In the genomic region with DNA sequence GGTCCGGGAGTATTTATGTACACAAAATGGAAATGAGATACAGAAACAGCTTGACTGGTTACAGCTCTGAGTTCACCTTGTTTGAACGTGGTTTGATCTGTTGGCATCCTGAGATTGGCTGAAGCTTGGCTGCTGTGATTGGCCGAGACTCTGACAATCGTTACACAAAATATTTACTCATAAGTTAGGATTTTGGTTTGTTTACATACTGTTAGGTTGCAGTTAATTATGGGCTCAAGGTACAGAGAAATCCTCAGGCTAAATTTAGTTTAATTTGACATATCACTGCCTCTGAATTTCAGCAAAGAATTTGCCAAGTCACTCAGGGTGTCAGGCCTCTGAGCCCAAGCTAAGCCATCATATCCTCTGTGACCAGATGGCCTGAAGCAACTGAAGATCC, we compare ENCODE assay signal across 19 cellular contexts.
DNase-seq lines count a peak whose midpoint lies in the region; ATAC-seq and TF ChIP-seq lines count a peak whose summit lies in the region.
"Had no signal": no experiment of that assay in that cellular context is flagged by ENCODE, and none has a peak within 500 bp of the region (broad histone marks: within the 10 kb centered on the region; RNA-seq: fewer than 3 reads in every experiment).

No MANE protein-coding gene starts in this region.

- H3K4me1 ChIP-seq in adipocyte (ENCODE audit: control insufficient read depth, insufficient read depth, low read length) = peaks cover 6% of the 10 kb centered on the region
- peaks cover 0 to 11% (median 5%) of the 10 kb centered on the region in 4 donors for H3K4me1 ChIP-seq in liver (ENCODE audit: control insufficient read depth in 4 of 4, insufficient read depth in 4 of 4, low read length in 3 of 4)
- H3K4me1 ChIP-seq: Peyer's patch had no signal

- 30% methylated on average over 4 of the region's 4 CpGs for WGBS in liver

- no peak overlapping the region for H3K4me3 Mint-ChIP-seq in nephron progenitor cell
- H3K4me3 Mint-ChIP-seq: B cell; CD4-positive, alpha-beta memory T cell had no signal

- no peak for ATAC-seq in HG02981 (IDR thresholded peaks at IDR 0.05; ENCODE audit: unreplicated experiment)
- ATAC-seq: K562, SK-N-SH treated with all-trans-retinoic acid at 6 μM for 48 hours had no signal

- H3K27me3 Mint-ChIP-seq in nephron progenitor cell (ENCODE audit: low read depth, poor library complexity) = peaks cover 5% of the 10 kb centered on the region

- H3K27me3 ChIP-seq in adipocyte (replicated peaks; ENCODE audit: control insufficient read depth, insufficient read depth, low read length) = no peaks in the 10 kb centered on the region
- no peaks in the 10 kb centered on the region for H3K27me3 ChIP-seq in liver (ENCODE audit: control insufficient read depth in 4 of 4, insufficient read depth in 4 of 4, low read length in 3 of 4)
- H3K27me3 ChIP-seq: Peyer's patch had no signal

- no peak overlapping the region for H3K4me3 ChIP-seq in adipocyte (ENCODE audit: low read length)
- H3K4me3 ChIP-seq in liver (ENCODE audit: low read depth in 1 of 3, low read length in 3 of 3) = no peak overlapping the region
- H3K4me3 ChIP-seq: K562, Peyer's patch had no signal

- TF ChIP-seq CTCF in liver (IDR thresholded peaks at IDR 0.05; ENCODE audit: low read depth, low read length, missing input control) = no peak
- TF ChIP-seq CTCF in nephron progenitor cell (IDR thresholded peaks at IDR 0.05) = no peak

- H3K9ac ChIP-seq in adipocyte (ENCODE audit: low read length) = no peak overlapping the region
- H3K9ac ChIP-seq in liver (ENCODE audit: low read depth in 1 of 2, low read length in 2 of 2) = no peak overlapping the region

- H3K27ac Mint-ChIP-seq in nephron progenitor cell = no peak overlapping the region
- H3K27ac Mint-ChIP-seq: B cell; CD4-positive, alpha-beta memory T cell had no signal

- H3K36me3 ChIP-seq in adipocyte (ENCODE audit: control insufficient read depth, insufficient read depth, low read length, severe bottlenecking) (no peaks in the 10 kb centered on the region), liver (ENCODE audit: control insufficient read depth in 4 of 4, insufficient read depth in 3 of 4, low read depth in 1 of 4, low read length in 3 of 4) (no peaks in the 10 kb centered on the region)
- H3K36me3 ChIP-seq: Peyer's patch had no signal

- H3K4me1 Mint-ChIP-seq in nephron progenitor cell = no peaks in the 10 kb centered on the region
- H3K4me1 Mint-ChIP-seq: B cell had no signal

- peak overlapping the region; percentile 69 to 75 for H3K27ac ChIP-seq in liver (ENCODE audit: low read depth in 1 of 2, low read length in 2 of 2)
- H3K27ac ChIP-seq: Peyer's patch had no signal

- no peaks in the 10 kb centered on the region for H3K36me3 Mint-ChIP-seq in nephron progenitor cell (ENCODE audit: low read depth)
- H3K36me3 Mint-ChIP-seq: CD4-positive, alpha-beta memory T cell had no signal

- H3K9me3 Mint-ChIP-seq in nephron progenitor cell = peaks cover 41% of the 10 kb centered on the region

- peak; percentile 8 to 27 for TF ChIP-seq RAD21 in liver (IDR thresholded peaks at IDR 0.05)

- peak; percentile 13 for DNase-seq in AG08395 (ENCODE audit: low spot score)
- peak; percentile 47 for DNase-seq in GM04503 (ENCODE audit: low read depth)
- DNase-seq in adipocyte (ENCODE audit: low read depth) = peak; percentile 25
- DNase-seq in dedifferentiated amniotic fluid mesenchymal stem cell (ENCODE audit: extremely low spot score) = no peak
- DNase-seq in nephron progenitor cell = no peak
- no peak for DNase-seq in GOT3 (lab: John Stamatoyannopoulos, UW)
- DNase-seq: CD4-positive, alpha-beta memory T cell; DND-41; NCI-H1092 treated with DMSO at 0.1 percent for 48 hours; NCI-H1694; NCI-H446; NCI-H774; Peyer's patch; SHP77 had no signal

- H3K9me3 ChIP-seq in adipocyte (ENCODE audit: control insufficient read depth, low read length) = peaks cover 10% of the 10 kb centered on the region
- no peaks in the 10 kb centered on the region for H3K9me3 ChIP-seq in liver (ENCODE audit: control insufficient read depth in 4 of 4, low read length in 3 of 4)

TF ChIP-seq in liver, 16 proteins besides CTCF, POLR2A, EP300 and RAD21:
- TF ChIP-seq FOXA1 (IDR thresholded peaks at IDR 0.05) = no peak
- TF ChIP-seq ZBTB33 (IDR thresholded peaks at IDR 0.05) = no peak
- peak in 1 of 2 donors; percentile 12 for TF ChIP-seq JUND (IDR thresholded peaks at IDR 0.05)
- peak; percentile 41 for TF ChIP-seq FOXA2 (IDR thresholded peaks at IDR 0.05)
- TF ChIP-seq, protein P1, sequence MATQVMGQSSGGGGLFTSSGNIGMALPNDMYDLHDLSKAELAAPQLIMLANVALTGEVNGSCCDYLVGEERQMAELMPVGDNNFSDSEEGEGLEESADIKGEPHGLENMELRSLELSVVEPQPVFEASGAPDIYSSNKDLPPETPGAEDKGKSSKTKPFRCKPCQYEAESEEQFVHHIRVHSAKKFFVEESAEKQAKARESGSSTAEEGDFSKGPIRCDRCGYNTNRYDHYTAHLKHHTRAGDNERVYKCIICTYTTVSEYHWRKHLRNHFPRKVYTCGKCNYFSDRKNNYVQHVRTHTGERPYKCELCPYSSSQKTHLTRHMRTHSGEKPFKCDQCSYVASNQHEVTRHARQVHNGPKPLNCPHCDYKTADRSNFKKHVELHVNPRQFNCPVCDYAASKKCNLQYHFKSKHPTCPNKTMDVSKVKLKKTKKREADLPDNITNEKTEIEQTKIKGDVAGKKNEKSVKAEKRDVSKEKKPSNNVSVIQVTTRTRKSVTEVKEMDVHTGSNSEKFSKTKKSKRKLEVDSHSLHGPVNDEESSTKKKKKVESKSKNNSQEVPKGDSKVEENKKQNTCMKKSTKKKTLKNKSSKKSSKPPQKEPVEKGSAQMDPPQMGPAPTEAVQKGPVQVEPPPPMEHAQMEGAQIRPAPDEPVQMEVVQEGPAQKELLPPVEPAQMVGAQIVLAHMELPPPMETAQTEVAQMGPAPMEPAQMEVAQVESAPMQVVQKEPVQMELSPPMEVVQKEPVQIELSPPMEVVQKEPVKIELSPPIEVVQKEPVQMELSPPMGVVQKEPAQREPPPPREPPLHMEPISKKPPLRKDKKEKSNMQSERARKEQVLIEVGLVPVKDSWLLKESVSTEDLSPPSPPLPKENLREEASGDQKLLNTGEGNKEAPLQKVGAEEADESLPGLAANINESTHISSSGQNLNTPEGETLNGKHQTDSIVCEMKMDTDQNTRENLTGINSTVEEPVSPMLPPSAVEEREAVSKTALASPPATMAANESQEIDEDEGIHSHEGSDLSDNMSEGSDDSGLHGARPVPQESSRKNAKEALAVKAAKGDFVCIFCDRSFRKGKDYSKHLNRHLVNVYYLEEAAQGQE (IDR thresholded peaks at IDR 0.05) = peak; percentile 20
- peak; percentile 31 to 63 for TF ChIP-seq RXRA (IDR thresholded peaks at IDR 0.05)
- peak; percentile 70 for TF ChIP-seq SP1 (IDR thresholded peaks at IDR 0.05)
- TF ChIP-seq HNF4A (conservative IDR thresholded peaks at IDR 0.05) = peak; percentile 43 to 70

Comparison
In these comparisons a context has a peak if more than half of its experiments do, and no peak if none do; other contexts are left out.
1. DNase-seq: peak in AG08395 (single experiment), GM04503 (single experiment) and adipocyte (single experiment); none in dedifferentiated amniotic fluid mesenchymal stem cell (single experiment), nephron progenitor cell (single experiment) and GOT3 (single experiment).